ENCODE assay signal across 8 cellular contexts in the genomic region with DNA sequence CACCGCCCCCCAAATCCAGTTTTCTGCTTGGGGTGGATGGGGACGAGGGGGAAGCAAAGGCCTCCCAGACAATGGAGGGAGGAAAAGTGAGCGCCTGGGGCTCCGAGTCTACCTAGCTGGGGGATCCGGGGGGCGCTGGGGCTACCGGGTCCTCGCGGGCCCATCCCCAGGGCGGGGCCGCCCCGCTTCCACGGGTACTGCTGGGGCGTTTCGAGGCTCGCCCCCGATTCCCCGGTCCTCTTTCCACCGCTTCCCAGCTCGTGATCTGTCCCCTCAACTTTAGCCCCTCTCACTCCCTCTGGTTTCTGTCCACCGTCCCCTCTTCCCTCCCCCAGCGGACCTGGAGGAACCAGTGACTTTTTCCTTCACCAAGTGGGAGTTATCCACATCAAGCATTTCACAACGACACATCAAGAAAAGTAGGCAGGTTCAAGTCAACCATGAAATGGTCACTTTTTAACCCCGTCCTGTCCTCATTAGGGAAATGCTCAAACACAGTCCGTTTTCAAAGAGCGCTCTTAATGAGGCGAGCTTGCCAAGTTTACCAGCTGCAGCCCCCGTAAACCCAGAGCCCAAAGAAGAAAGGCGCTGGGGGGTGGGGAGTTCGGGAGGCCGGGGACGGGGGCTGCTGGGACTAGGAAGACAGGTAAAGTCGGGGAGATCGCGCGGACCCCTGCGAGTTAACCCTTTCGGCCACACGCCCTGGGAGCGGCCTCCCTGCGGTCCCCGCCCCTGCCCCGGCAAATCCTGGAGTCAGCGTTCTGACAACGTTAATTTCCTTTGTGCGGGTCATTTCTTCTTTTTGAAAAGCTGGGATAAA. TPM values are rescaled to one million over a fixed set of nuclear protein-coding genes. Genes with fewer than 3 reads are reported as not detected.
DNase-seq lines count a peak whose midpoint lies in the region; ATAC-seq, FAIRE-seq and TF ChIP-seq lines count a peak whose summit lies in the region.

No MANE protein-coding gene starts in this region.

- no TSS peak for BruUV-seq in Calu3 (replicated peaks; lab: Mats Ljungman, UMichigan)

- H3K79me2 ChIP-seq in astrocyte (ENCODE audit: insufficient read depth, low read length), result peaks cover 46% of the 10 kb centered on the region

- in situ Hi-C loops in gastrocnemius medialis (cut with MboI; ENCODE audit: low sequenced_read_pairs in 4 of 4), result loop anchor here in 1 of 4 donors (25.0 kb wide), 1 partner anchor 304 kb away; no protein-coding TSS in a partner anchor

- TF ChIP-seq CTCF in Calu3 (IDR thresholded peaks at IDR 0.05; ENCODE audit: unreplicated experiment) (no peak), astrocyte (IDR thresholded peaks at IDR 0.05; ENCODE audit: insufficient read depth, low read depth, low read length) (no peak), gastrocnemius medialis (IDR thresholded peaks at IDR 0.05 in 4 of 5, conservative IDR thresholded peaks at IDR 0.05 in 1 of 5) (no peak)

- H3K36me3 ChIP-seq in MG63 (peaks cover 4% of the 10 kb centered on the region; the same call in 1 of the 2 replicates), astrocyte (ENCODE audit: insufficient read depth, low read length) (no peaks in the 10 kb centered on the region), iPS-15b (ENCODE audit: control insufficient read depth, insufficient read depth, low read length) (no peaks in the 10 kb centered on the region), gastrocnemius medialis (no peaks in the 10 kb centered on the region)

- ATAC-seq in gastrocnemius medialis, result peak in 1 of 2 donors; percentile 10
- ATAC-seq in HG02588 (IDR thresholded peaks at IDR 0.05; ENCODE audit: unreplicated experiment), result no peak

- H3K4me2 ChIP-seq in astrocyte (ENCODE audit: low read length), result peak overlapping the region; percentile 96

- intact Hi-C loops in Calu3 (cut with micrococcal nuclease; ENCODE audit: unreplicated experiment) (no loop called here), gastrocnemius medialis (cut with DNase I; ENCODE audit: low total_unique reads) (loop anchor here (5.0 kb wide), 2 partner anchors 304 to 609 kb away; no protein-coding TSS in a partner anchor)

- FAIRE-seq in astrocyte (lab: Jason Lieb, UNC), result no peak

- H3K4me3 ChIP-seq in MG63 (peak overlapping the region; percentile 88), astrocyte (ENCODE audit: insufficient read depth, low read depth, low read length) (peak overlapping the region; percentile 64), iPS-15b (ENCODE audit: low read depth, low read length) (peak overlapping the region; percentile 90), gastrocnemius medialis (peak overlapping the region; percentile 81 to 87 (median 84))

- H3K27ac ChIP-seq in astrocyte (ENCODE audit: low read depth, low read length) (peak overlapping the region; percentile 23), gastrocnemius medialis (peak overlapping the region; percentile 92 to 99 (median 98))

- DNase-seq in Calu3, result peak; percentile 24
- peak; percentile 48 for DNase-seq in MG63
- no peak for DNase-seq in astrocyte (ENCODE audit: low read depth)
- peak in 1 of 2 donors; percentile 47 for DNase-seq in gastrocnemius medialis
- no peak for DNase-seq in NCI-H524 treated with DMSO at 0.1 percent for 48 hours (lab: John Stamatoyannopoulos, UW)
- DNase-seq in cortex of kidney (lab: John Stamatoyannopoulos, UW), result no peak

- peak overlapping the region; percentile 98 for H3K27ac Mint-ChIP-seq in Calu3 (ENCODE audit: unreplicated experiment)
- H3K27ac Mint-ChIP-seq in astrocyte (ENCODE audit: unreplicated experiment), result peak overlapping the region; percentile 91

- H3K4me3 Mint-ChIP-seq in Calu3 (ENCODE audit: low read depth, unreplicated experiment), result peak overlapping the region; percentile 84
- peak overlapping the region; percentile 96 for H3K4me3 Mint-ChIP-seq in astrocyte (ENCODE audit: unreplicated experiment)

- peaks cover 19% of the 10 kb centered on the region for H3K4me1 ChIP-seq in astrocyte (ENCODE audit: insufficient read depth, low read length)
- peaks cover 14% of the 10 kb centered on the region for H3K4me1 ChIP-seq in iPS-15b (ENCODE audit: control insufficient read depth, insufficient read depth, low read length)
- H3K4me1 ChIP-seq in gastrocnemius medialis, result peaks cover 42 to 43% of the 10 kb centered on the region in 2 donors

- H3K9me3 ChIP-seq in MG63 (no peaks in the 10 kb centered on the region), astrocyte (ENCODE audit: insufficient read depth, low read depth, low read length) (no peaks in the 10 kb centered on the region), iPS-15b (ENCODE audit: control insufficient read depth, insufficient read depth, low read length) (no peaks in the 10 kb centered on the region), gastrocnemius medialis (no peaks in the 10 kb centered on the region)

- H3K36me3 Mint-ChIP-seq in Calu3 (ENCODE audit: insufficient read depth, unreplicated experiment) (peaks cover 77% of the 10 kb centered on the region), astrocyte (ENCODE audit: low read depth, unreplicated experiment) (peaks cover 1% of the 10 kb centered on the region)

- no peak for TF ChIP-seq POLR2A in gastrocnemius medialis (IDR thresholded peaks at IDR 0.05)

- peak overlapping the region; percentile 80 for H3K9ac ChIP-seq in astrocyte (ENCODE audit: low read length)
- H3K9ac ChIP-seq in iPS-15b (ENCODE audit: low read depth, low read length), result peak overlapping the region; percentile 62

- H3K27me3 Mint-ChIP-seq in Calu3 (ENCODE audit: unreplicated experiment) (no peaks in the 10 kb centered on the region), astrocyte (ENCODE audit: low read depth, unreplicated experiment) (peaks cover 2% of the 10 kb centered on the region)

- CTCF ChIA-PET in Calu3 (lab: Charles Lee), result no interaction called here

- peak overlapping the region; percentile 65 for H2AFZ ChIP-seq in astrocyte (ENCODE audit: low read depth, low read length)

- H3K9me3 Mint-ChIP-seq in Calu3 (ENCODE audit: low read depth, unreplicated experiment) (no peaks in the 10 kb centered on the region), astrocyte (ENCODE audit: unreplicated experiment) (no peaks in the 10 kb centered on the region)

- no peaks in the 10 kb centered on the region for H4K20me1 ChIP-seq in astrocyte (ENCODE audit: insufficient read depth, low read length)

- H3K4me1 Mint-ChIP-seq in Calu3 (ENCODE audit: low read depth, unreplicated experiment), result peaks cover 18% of the 10 kb centered on the region
- H3K4me1 Mint-ChIP-seq in astrocyte (ENCODE audit: low read depth, unreplicated experiment), result peaks cover 31% of the 10 kb centered on the region

- H3K27me3 ChIP-seq in MG63 (no peaks in the 10 kb centered on the region), astrocyte (ENCODE audit: insufficient read depth, low read length) (no peaks in the 10 kb centered on the region), iPS-15b (ENCODE audit: control insufficient read depth, insufficient read depth, low read length) (peaks cover 66% of the 10 kb centered on the region), gastrocnemius medialis (no peaks in the 10 kb centered on the region)

RNA-seq across cellular contexts. Expression of gene NFIB, which starts 2.0 kb away (rescaled TPM):
- total RNA-seq in Calu3 (2022), result 75.8 and 76.2 TPM in 2 replicates
- 47.3 and 62.1 TPM in 2 replicates for total RNA-seq in MG63 (2014; rRNA removed; shearing (Covaris generic); ENCODE audit: low replicate concordance)
- 8.8 and 9.4 TPM in 2 replicates for total RNA-seq in astrocyte
- 10 to 100 TPM; 24.0 to 40.9 (median 30.6) TPM for total RNA-seq in gastrocnemius medialis

Comparison
In these comparisons a context has a peak if more than half of its experiments do, and no peak if none do; other contexts are left out.
1. DNase-seq: peak in Calu3 (single experiment) and MG63 (single experiment); none in astrocyte (single experiment), NCI-H524 treated with DMSO at 0.1 percent for 48 hours (single experiment) and cortex of kidney (single experiment).
2. Peak in every context shown above with its lines, with median percentiles within 50 percentile points of each other: H3K4me3 ChIP-seq.